ENCODE assay signal across 8 cellular contexts in the genomic region with DNA sequence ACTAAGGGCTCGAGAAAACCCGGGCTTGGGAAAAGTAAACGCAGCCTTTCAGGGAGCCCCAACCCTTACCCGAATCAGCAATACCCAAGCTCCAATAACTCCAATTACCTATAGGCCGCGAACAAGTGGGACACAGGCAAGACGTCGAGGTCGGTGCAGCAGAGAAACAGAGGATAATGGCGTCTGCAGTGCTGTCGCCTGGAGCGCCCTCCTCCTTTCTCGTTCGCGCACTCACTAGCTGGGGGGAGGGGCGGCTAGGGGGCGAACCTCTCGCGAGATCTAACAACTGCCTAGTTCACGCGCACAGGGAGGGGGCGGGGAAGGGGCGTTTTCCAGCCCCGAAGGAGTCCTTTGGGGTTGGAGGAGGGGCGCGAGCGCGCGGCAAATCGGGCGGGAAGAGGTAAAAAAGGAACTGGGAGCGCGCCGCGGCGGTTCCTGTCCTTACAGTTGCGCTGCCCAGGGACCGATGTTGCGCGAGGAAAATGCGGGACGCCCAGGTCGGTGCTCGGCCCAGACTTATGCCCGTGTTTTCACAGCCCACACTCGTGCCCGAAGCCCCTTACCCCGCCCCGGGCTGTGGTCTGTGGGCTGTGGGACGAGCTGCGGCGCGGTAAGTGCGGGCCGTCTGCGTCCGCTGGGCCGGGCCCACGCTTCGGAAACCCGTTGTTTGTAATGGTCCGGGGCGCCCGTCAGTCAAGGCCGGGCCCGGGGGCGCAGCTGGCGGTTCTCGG. TPM values are rescaled to one million over a fixed set of nuclear protein-coding genes. Genes with fewer than 3 reads are reported as not detected.
DNase-seq lines count a peak whose midpoint lies in the region; ATAC-seq and TF ChIP-seq lines count a peak whose summit lies in the region.

Gene RMI1, plus strand, starts transcription at position 411 of the 731 bp plus-strand sequence. CDS start 20,182 bp downstream, outside the sequence.

- H3K27ac Mint-ChIP-seq in GM23338 (peak within 1 kb of the TSS; percentile 100), natural killer cell (peak within 1 kb of the TSS; percentile 100)
- H3K27ac Mint-ChIP-seq in activated T-helper 17 cell treated with anti-CD3 and anti-CD28 coated beads, Interleukin-2, amount 50 U/mL, for 72 hours, result peak within 1 kb of the TSS; percentile 100

- H3K4me3 ChIP-seq in GM23338, result peak within 1 kb of the TSS; percentile 83
- peak within 1 kb of the TSS; percentile 99 for H3K4me3 ChIP-seq in fibroblast of mammary gland (ENCODE audit: control insufficient read depth, low read depth, low read length)

- no peaks in the 10 kb centered on the region for H3K27me3 ChIP-seq in GM23338 (ENCODE audit: insufficient read depth)

- H3K36me3 ChIP-seq in GM23338 (ENCODE audit: insufficient read depth), result peaks cover 26% of the 10 kb centered on the region

- peaks cover 34% of the 10 kb centered on the region for H3K4me1 Mint-ChIP-seq in GM23338
- H3K4me1 Mint-ChIP-seq in activated T-helper 17 cell treated with anti-CD3 and anti-CD28 coated beads, Interleukin-2, amount 50 U/mL, for 72 hours, result peaks cover 34% of the 10 kb centered on the region
- H3K4me1 Mint-ChIP-seq in natural killer cell, result peaks cover 50 to 59% of the 10 kb centered on the region in 2 donors

- H2AFZ ChIP-seq in GM23338, result 0 out of 2 replicates have a peak within 1 kb of the TSS, but pooled peaks have one; percentile 57

- peaks cover 45% of the 10 kb centered on the region for H4K20me1 ChIP-seq in GM23338 (replicated peaks; ENCODE audit: insufficient read depth)

- intact Hi-C loops in natural killer cell (cut with micrococcal nuclease), result loop anchor here (2.0 to 5.0 kb wide), 2 partner anchors 60 to 273 kb away; partner anchors contain the start of genes KIF27 and UBQLN1

- H3K4me2 ChIP-seq in GM23338, result peak within 1 kb of the TSS; percentile 86

- H3F3A ChIP-seq in GM23338 (replicated peaks; ENCODE audit: low read depth), result peaks cover 13% of the 10 kb centered on the region; the same call in 1 of the 2 replicates

- ATAC-seq in GM23338 (peak; percentile 73), natural killer cell (peak; percentile 77 to 92 (median 80))
- ATAC-seq in activated T-helper 17 cell treated with anti-CD3 and anti-CD28 coated beads, Interleukin-2, amount 50 U/mL, for 72 hours (replicated peaks), result peak; percentile 80

- H3K4me3 Mint-ChIP-seq in GM23338 (peak within 1 kb of the TSS; percentile 95), natural killer cell (peak within 1 kb of the TSS; percentile 95)
- H3K4me3 Mint-ChIP-seq in activated T-helper 17 cell treated with anti-CD3 and anti-CD28 coated beads, Interleukin-2, amount 50 U/mL, for 72 hours, result peak within 1 kb of the TSS; percentile 89

- peak; percentile 98 for DNase-seq in EH (ENCODE audit: low read depth)
- peak; percentile 100 for DNase-seq in GM23338 (ENCODE audit: low spot score)
- peak; percentile 97 for DNase-seq in LHCN-M2 (ENCODE audit: low read depth)
- peak; percentile 99 for DNase-seq in RPMI8226
- peak; percentile 97 for DNase-seq in fibroblast of mammary gland (ENCODE audit: low read depth)
- DNase-seq in natural killer cell, result peak; percentile 97
- DNase-seq in stimulated activated naive CD4-positive, alpha-beta T cell treated with Interleukin-2 at 50 U/mL for 16 hours (lab: John Stamatoyannopoulos, UW), result peak; percentile 100

- H3K4me1 ChIP-seq in GM23338 (ENCODE audit: insufficient read depth), result peaks cover 28% of the 10 kb centered on the region

- peaks cover 45% of the 10 kb centered on the region for H3K36me3 Mint-ChIP-seq in GM23338 (ENCODE audit: low read depth)
- peaks cover 64% of the 10 kb centered on the region for H3K36me3 Mint-ChIP-seq in activated T-helper 17 cell treated with anti-CD3 and anti-CD28 coated beads, Interleukin-2, amount 50 U/mL, for 72 hours (ENCODE audit: low read depth)
- peaks cover 23% of the 10 kb centered on the region for H3K36me3 Mint-ChIP-seq in natural killer cell

- H3K27me3 Mint-ChIP-seq in GM23338 (ENCODE audit: insufficient read depth, low read depth, poor library complexity), result peaks cover 21% of the 10 kb centered on the region
- no peaks in the 10 kb centered on the region for H3K27me3 Mint-ChIP-seq in activated T-helper 17 cell treated with anti-CD3 and anti-CD28 coated beads, Interleukin-2, amount 50 U/mL, for 72 hours
- H3K27me3 Mint-ChIP-seq in natural killer cell (ENCODE audit: low read depth in 2 of 2), result no peaks in the 10 kb centered on the region

- peak in 1 of 2 experiments; percentile 15; a peak in 2 of 4 replicates for TF ChIP-seq CTCF in GM23338 (conservative IDR thresholded peaks at IDR 0.05; ENCODE audit: low read depth in 2 of 2)
- TF ChIP-seq CTCF in fibroblast of mammary gland (conservative IDR thresholded peaks at IDR 0.05; ENCODE audit: control insufficient read depth, insufficient read depth, low read depth, low read length), result no peak
- no peak for TF ChIP-seq CTCF in natural killer cell (IDR thresholded peaks at IDR 0.05)

- peaks cover 92% of the 10 kb centered on the region for H3K79me2 ChIP-seq in GM23338 (replicated peaks; ENCODE audit: insufficient read depth)

- no peaks in the 10 kb centered on the region; the same call in 2 of the 3 replicates for H3K9me3 Mint-ChIP-seq in GM23338
- H3K9me3 Mint-ChIP-seq in activated T-helper 17 cell treated with anti-CD3 and anti-CD28 coated beads, Interleukin-2, amount 50 U/mL, for 72 hours, result no peaks in the 10 kb centered on the region
- H3K9me3 Mint-ChIP-seq in natural killer cell, result no peaks in the 10 kb centered on the region

- H3K27ac ChIP-seq in GM23338 (ENCODE audit: low read depth), result peak within 1 kb of the TSS; percentile 99

- H3K9me2 ChIP-seq in GM23338 (ENCODE audit: insufficient read depth), result no peaks in the 10 kb centered on the region

TF ChIP-seq in GM23338, 12 proteins besides CTCF, POLR2A, EP300 and RAD21:
- TF ChIP-seq POLR2AphosphoS5 (IDR thresholded peaks at IDR 0.05; ENCODE audit: low read depth), result peak; percentile 83
- TF ChIP-seq CREB1 (CRISPR knock-in tag; IDR thresholded peaks at IDR 0.05; ENCODE audit: low read depth), result no peak

RNA-seq across cellular contexts. Expression of gene RMI1, which starts in this region (rescaled TPM):
- total RNA-seq in GM23338 (2014; rRNA removed; shearing (Covaris generic)), result 34.2 and 36.1 TPM in 2 replicates
- polyA plus RNA-seq in GM23338 (2016; fragmentation: Nextera tagmentation; extraction: Ambion mirVana), result 14.5 and 16.9 TPM in 2 replicates
- total RNA-seq in LHCN-M2 (2014; rRNA removed) (8.3 and 11.1 TPM in 2 replicates), natural killer cell (1 to 10 TPM; 2.8 to 5.4 (median 3.0) TPM)
- 3.9 TPM for polyA plus RNA-seq in LHCN-M2 (2012)
- total RNA-seq in activated T-helper 17 cell treated with anti-CD3 and anti-CD28 coated beads, Interleukin-2, amount 50 U/mL, for 72 hours, result 10 to 100 TPM; 17.6 to 25.1 TPM

Comparison
In these comparisons a context has a peak if more than half of its experiments do, and no peak if none do; other contexts are left out.
1. Peak in every context shown above with its lines: DNase-seq, ATAC-seq, H3K4me3 ChIP-seq and H3K27ac ChIP-seq.